Comparison of ENCODE assay signal across 9 cellular contexts in genomic region chr18:32576296-32576916, GRCh38.
DNase-seq lines count a peak whose midpoint lies in the region; ATAC-seq and TF ChIP-seq lines count a peak whose summit lies in the region.
"Had no signal": no experiment of that assay in that cellular context is flagged by ENCODE, and none has a peak within 500 bp of the region (broad histone marks: within the 10 kb centered on the region; RNA-seq: fewer than 3 reads in every experiment).

No MANE protein-coding gene starts in this region.

- ATAC-seq in naive thymus-derived CD4-positive, alpha-beta T cell, result no peak
- ATAC-seq: stimulated activated memory B cell treated with anti-CD40 and anti-IgM and Interleukin-4, amounts not matched to agents 10 μg/mL and 1 μg/mL and 100 μg/mL, for 72 hours had no signal

- POLR2A ChIA-PET in naive thymus-derived CD4-positive, alpha-beta T cell (lab: Charles Lee), result no interaction called here

- H3K4ac ChIP-seq in mesenchymal stem cell (ENCODE audit: low read depth in 1 of 2, low read length in 2 of 2), result no peak overlapping the region

- no peak overlapping the region for H2AK5ac ChIP-seq in mesenchymal stem cell (ENCODE audit: low read length, severe bottlenecking)

- no peak overlapping the region for H4K8ac ChIP-seq in mesenchymal stem cell (ENCODE audit: low read length)

- BruUV-seq in Calu3 (replicated peaks; lab: Mats Ljungman, UMichigan), result no TSS peak

- no peak overlapping the region for H3K14ac ChIP-seq in mesenchymal stem cell (ENCODE audit: low read length in 2 of 2)

- intact Hi-C loops in Calu3 (cut with micrococcal nuclease; ENCODE audit: unreplicated experiment), result no loop called here
- intact Hi-C loops in naive thymus-derived CD4-positive, alpha-beta T cell (cut with micrococcal nuclease), result no loop called here
- intact Hi-C loops in esophagus squamous epithelium (cut with DNase I), result no loop called here

- no peak overlapping the region for H3K4me3 Mint-ChIP-seq in Calu3 (ENCODE audit: low read depth, unreplicated experiment)
- H3K4me3 Mint-ChIP-seq in naive thymus-derived CD4-positive, alpha-beta T cell, result no peak overlapping the region
- H3K4me3 Mint-ChIP-seq: stimulated activated memory B cell treated with anti-CD40 and anti-IgM and Interleukin-4, amounts not matched to agents 10 μg/mL and 1 μg/mL and 100 μg/mL, for 72 hours had no signal

- no peak overlapping the region for H2BK12ac ChIP-seq in mesenchymal stem cell (ENCODE audit: low read length in 2 of 2)

- no peak overlapping the region for H3K18ac ChIP-seq in mesenchymal stem cell (ENCODE audit: low read depth in 1 of 2, low read length in 2 of 2)

- no peak overlapping the region for H3K23ac ChIP-seq in mesenchymal stem cell (ENCODE audit: low read length in 2 of 2)

- H2AFZ ChIP-seq in mesenchymal stem cell (ENCODE audit: low read depth, low read length), result no peak overlapping the region

- H3K27me3 Mint-ChIP-seq in Calu3 (ENCODE audit: unreplicated experiment), result no peaks in the 10 kb centered on the region
- H3K27me3 Mint-ChIP-seq in naive thymus-derived CD4-positive, alpha-beta T cell, result peaks cover 0 to 42% (median 22%) of the 10 kb centered on the region in 5 donors

- H3K36me3 Mint-ChIP-seq in Calu3 (ENCODE audit: insufficient read depth, unreplicated experiment), result no peaks in the 10 kb centered on the region
- no peaks in the 10 kb centered on the region for H3K36me3 Mint-ChIP-seq in naive thymus-derived CD4-positive, alpha-beta T cell
- H3K36me3 Mint-ChIP-seq: stimulated activated memory B cell treated with anti-CD40 and anti-IgM and Interleukin-4, amounts not matched to agents 10 μg/mL and 1 μg/mL and 100 μg/mL, for 72 hours had no signal

- no peaks in the 10 kb centered on the region for H3K9me3 Mint-ChIP-seq in Calu3 (ENCODE audit: low read depth, unreplicated experiment)
- H3K9me3 Mint-ChIP-seq in naive thymus-derived CD4-positive, alpha-beta T cell, result peaks cover 0 to 8% (median 3%) of the 10 kb centered on the region in 11 donors
- H3K9me3 Mint-ChIP-seq: stimulated activated memory B cell treated with anti-CD40 and anti-IgM and Interleukin-4, amounts not matched to agents 10 μg/mL and 1 μg/mL and 100 μg/mL, for 72 hours had no signal

- DNase-seq in Calu3, result peak; percentile 20
- DNase-seq in LHCN-M2 (ENCODE audit: low read depth), result peak; percentile 51
- DNase-seq in brain microvascular endothelial cell, result peak; percentile 8
- DNase-seq in mesenchymal stem cell, result peak; percentile 46
- no peak for DNase-seq in naive thymus-derived CD4-positive, alpha-beta T cell
- no peak for DNase-seq in esophagus squamous epithelium (lab: John Stamatoyannopoulos, UW)
- DNase-seq in NCI-H774 (lab: John Stamatoyannopoulos, UW), result no peak
- no peak for DNase-seq in NCI-H1048 (lab: John Stamatoyannopoulos, UW)

- no peaks in the 10 kb centered on the region for H3K79me1 ChIP-seq in mesenchymal stem cell (replicated peaks; ENCODE audit: low read length, poor library complexity, severe bottlenecking)

- H3K9me3 ChIP-seq in mesenchymal stem cell (ENCODE audit: control insufficient read depth, low read length) (no peaks in the 10 kb centered on the region), esophagus squamous epithelium (no peaks in the 10 kb centered on the region)
- no peaks in the 10 kb centered on the region for H3K9me3 ChIP-seq in naive thymus-derived CD4-positive, alpha-beta T cell (ENCODE audit: control insufficient read depth in 2 of 3, low read length in 3 of 3)

- H3K27ac Mint-ChIP-seq in Calu3 (ENCODE audit: unreplicated experiment), result no peak overlapping the region
- H3K27ac Mint-ChIP-seq in naive thymus-derived CD4-positive, alpha-beta T cell, result no peak overlapping the region
- H3K27ac Mint-ChIP-seq: stimulated activated memory B cell treated with anti-CD40 and anti-IgM and Interleukin-4, amounts not matched to agents 10 μg/mL and 1 μg/mL and 100 μg/mL, for 72 hours had no signal

- H3K36me3 ChIP-seq in brain microvascular endothelial cell (replicated peaks), result no peaks in the 10 kb centered on the region
- H3K36me3 ChIP-seq in mesenchymal stem cell (ENCODE audit: control insufficient read depth in 1 of 2, insufficient read depth in 2 of 2, low read depth in 1 of 2, low read length in 2 of 2), result no peaks in the 10 kb centered on the region
- H3K36me3 ChIP-seq in naive thymus-derived CD4-positive, alpha-beta T cell (ENCODE audit: control insufficient read depth in 2 of 3, insufficient read depth in 3 of 3, low read length in 3 of 3), result no peaks in the 10 kb centered on the region
- no peaks in the 10 kb centered on the region for H3K36me3 ChIP-seq in esophagus squamous epithelium

- in situ Hi-C loops in brain microvascular endothelial cell (cut with HindIII; ENCODE audit: low pct_ligation_motif_present, low sequenced_read_pairs), result no loop called here

- no peak overlapping the region for H2BK15ac ChIP-seq in mesenchymal stem cell (ENCODE audit: low read depth, poor library complexity, severe bottlenecking)

- H3K4me3 ChIP-seq in brain microvascular endothelial cell (ENCODE audit: low read depth, low read length), result no peak overlapping the region
- H3K4me3 ChIP-seq in mesenchymal stem cell (ENCODE audit: insufficient read depth in 1 of 2, low read depth in 1 of 2, low read length in 2 of 2), result no peak overlapping the region
- H3K4me3 ChIP-seq in naive thymus-derived CD4-positive, alpha-beta T cell (ENCODE audit: low read length), result no peak overlapping the region
- H3K4me3 ChIP-seq in esophagus squamous epithelium, result no peak overlapping the region

- no peak for TF ChIP-seq POLR2A in esophagus squamous epithelium (IDR thresholded peaks at IDR 0.05)

- H3K27ac ChIP-seq in brain microvascular endothelial cell (no peak overlapping the region), mesenchymal stem cell (ENCODE audit: low read length, poor library complexity, severe bottlenecking) (no peak overlapping the region), esophagus squamous epithelium (no peak overlapping the region)
- H3K27ac ChIP-seq in naive thymus-derived CD4-positive, alpha-beta T cell (ENCODE audit: low read depth, low read length), result no peak overlapping the region

- CTCF ChIA-PET in Calu3 (lab: Charles Lee), result interaction anchor here (0.7 to 0.9 kb wide), 2 partner anchors 84 to 321 kb away, joined by 3 to 8 read pairs; no protein-coding TSS in a partner anchor
- CTCF ChIA-PET in naive thymus-derived CD4-positive, alpha-beta T cell (lab: Charles Lee), result no interaction called here

- H3K4me2 ChIP-seq in mesenchymal stem cell (ENCODE audit: low read length, poor library complexity, severe bottlenecking), result no peak overlapping the region

- TF ChIP-seq CTCF in Calu3 (IDR thresholded peaks at IDR 0.05; ENCODE audit: unreplicated experiment), result peak; percentile 24
- peak; percentile 77 for TF ChIP-seq CTCF in brain microvascular endothelial cell (IDR thresholded peaks at IDR 0.05; ENCODE audit: low read depth, low read length, missing control alignments)
- TF ChIP-seq CTCF in esophagus squamous epithelium (IDR thresholded peaks at IDR 0.05), result no peak

- 38% methylated on average over 7 of the region's 7 CpGs for WGBS in mesenchymal stem cell
- WGBS in esophagus squamous epithelium, 2 donors, result 25 to 29% methylated on average over 7 of the region's 7 CpGs

- no peaks in the 10 kb centered on the region for H3K27me3 ChIP-seq in brain microvascular endothelial cell (replicated peaks)
- H3K27me3 ChIP-seq in mesenchymal stem cell (ENCODE audit: control insufficient read depth in 1 of 2, insufficient read depth in 1 of 2, low read length in 2 of 2), result peaks cover 3 to 18% of the 10 kb centered on the region in 2 experiments
- no peaks in the 10 kb centered on the region for H3K27me3 ChIP-seq in naive thymus-derived CD4-positive, alpha-beta T cell (ENCODE audit: control insufficient read depth in 2 of 2, insufficient read depth in 2 of 2, low read length in 2 of 2)
- no peaks in the 10 kb centered on the region for H3K27me3 ChIP-seq in esophagus squamous epithelium

- no peak overlapping the region for H4K91ac ChIP-seq in mesenchymal stem cell (ENCODE audit: low read length)

- H2BK120ac ChIP-seq in mesenchymal stem cell (ENCODE audit: low read depth, low read length), result no peak overlapping the region

- H3K4me1 Mint-ChIP-seq in Calu3 (ENCODE audit: low read depth, unreplicated experiment), result no peaks in the 10 kb centered on the region
- no peaks in the 10 kb centered on the region for H3K4me1 Mint-ChIP-seq in naive thymus-derived CD4-positive, alpha-beta T cell
- H3K4me1 Mint-ChIP-seq: stimulated activated memory B cell treated with anti-CD40 and anti-IgM and Interleukin-4, amounts not matched to agents 10 μg/mL and 1 μg/mL and 100 μg/mL, for 72 hours had no signal

- H3K9ac ChIP-seq in mesenchymal stem cell (ENCODE audit: low read length), result no peak overlapping the region

- H2BK5ac ChIP-seq in mesenchymal stem cell (ENCODE audit: low read depth, low read length, poor library complexity, severe bottlenecking), result no peak overlapping the region

- H3K4me1 ChIP-seq in mesenchymal stem cell (ENCODE audit: control insufficient read depth, insufficient read depth, low read depth, low read length), result no peaks in the 10 kb centered on the region
- no peaks in the 10 kb centered on the region for H3K4me1 ChIP-seq in naive thymus-derived CD4-positive, alpha-beta T cell (ENCODE audit: control insufficient read depth in 2 of 2, insufficient read depth in 2 of 2, low read length in 2 of 2)
- no peaks in the 10 kb centered on the region for H3K4me1 ChIP-seq in esophagus squamous epithelium

Comparison
In these comparisons a context has a peak if more than half of its experiments do, and no peak if none do; other contexts are left out.
1. DNase-seq: peak in Calu3 (single experiment), LHCN-M2 (single experiment), brain microvascular endothelial cell (single experiment) and mesenchymal stem cell (single experiment); none in naive thymus-derived CD4-positive, alpha-beta T cell (0 of 9), esophagus squamous epithelium (single experiment), NCI-H774 (single experiment) and NCI-H1048 (single experiment).
2. CTCF ChIP-seq: peak in Calu3 (single experiment) and brain microvascular endothelial cell (single experiment); none in esophagus squamous epithelium (0 of 6).